Comparison of ENCODE assay signal across 1 cellular context in genomic region chr6:166996406-166996805, GRCh38.
TF ChIP-seq lines count a peak whose summit lies in the region.

No MANE protein-coding gene starts in this region.

TF ChIP-seq in K562, 482 proteins besides CTCF, POLR2A, EP300 and RAD21:
- TF ChIP-seq TAF9B (IDR thresholded peaks at IDR 0.05; ENCODE audit: partially characterized antibody): no peak
- TF ChIP-seq MECOM (CRISPR knock-in tag; IDR thresholded peaks at IDR 0.05): no peak
- TF ChIP-seq HOXB6 (CRISPR knock-in tag; IDR thresholded peaks at IDR 0.05; ENCODE audit: borderline replicate concordance): no peak
- TF ChIP-seq ZNF445 (CRISPR knock-in tag; IDR thresholded peaks at IDR 0.05; ENCODE audit: low read depth): no peak
- no peak for TF ChIP-seq ZNF347 (CRISPR knock-in tag; IDR thresholded peaks at IDR 0.05; ENCODE audit: low read depth)
- no peak for TF ChIP-seq NCOA6 (IDR thresholded peaks at IDR 0.05)
- no peak for TF ChIP-seq CTBP1 (IDR thresholded peaks at IDR 0.05; ENCODE audit: borderline replicate concordance)
- TF ChIP-seq, protein P1, sequence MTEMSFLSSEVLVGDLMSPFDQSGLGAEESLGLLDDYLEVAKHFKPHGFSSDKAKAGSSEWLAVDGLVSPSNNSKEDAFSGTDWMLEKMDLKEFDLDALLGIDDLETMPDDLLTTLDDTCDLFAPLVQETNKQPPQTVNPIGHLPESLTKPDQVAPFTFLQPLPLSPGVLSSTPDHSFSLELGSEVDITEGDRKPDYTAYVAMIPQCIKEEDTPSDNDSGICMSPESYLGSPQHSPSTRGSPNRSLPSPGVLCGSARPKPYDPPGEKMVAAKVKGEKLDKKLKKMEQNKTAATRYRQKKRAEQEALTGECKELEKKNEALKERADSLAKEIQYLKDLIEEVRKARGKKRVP (CRISPR knock-in tag; IDR thresholded peaks at IDR 0.05): no peak
- TF ChIP-seq, protein P2, sequence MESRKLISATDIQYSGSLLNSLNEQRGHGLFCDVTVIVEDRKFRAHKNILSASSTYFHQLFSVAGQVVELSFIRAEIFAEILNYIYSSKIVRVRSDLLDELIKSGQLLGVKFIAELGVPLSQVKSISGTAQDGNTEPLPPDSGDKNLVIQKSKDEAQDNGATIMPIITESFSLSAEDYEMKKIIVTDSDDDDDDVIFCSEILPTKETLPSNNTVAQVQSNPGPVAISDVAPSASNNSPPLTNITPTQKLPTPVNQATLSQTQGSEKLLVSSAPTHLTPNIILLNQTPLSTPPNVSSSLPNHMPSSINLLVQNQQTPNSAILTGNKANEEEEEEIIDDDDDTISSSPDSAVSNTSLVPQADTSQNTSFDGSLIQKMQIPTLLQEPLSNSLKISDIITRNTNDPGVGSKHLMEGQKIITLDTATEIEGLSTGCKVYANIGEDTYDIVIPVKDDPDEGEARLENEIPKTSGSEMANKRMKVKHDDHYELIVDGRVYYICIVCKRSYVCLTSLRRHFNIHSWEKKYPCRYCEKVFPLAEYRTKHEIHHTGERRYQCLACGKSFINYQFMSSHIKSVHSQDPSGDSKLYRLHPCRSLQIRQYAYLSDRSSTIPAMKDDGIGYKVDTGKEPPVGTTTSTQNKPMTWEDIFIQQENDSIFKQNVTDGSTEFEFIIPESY (CRISPR knock-in tag; IDR thresholded peaks at IDR 0.05): no peak
- TF ChIP-seq PHF8 (IDR thresholded peaks at IDR 0.05; ENCODE audit: borderline replicate concordance, low read length): no peak
- TF ChIP-seq NRF1 (conservative IDR thresholded peaks at IDR 0.05 in 1 of 2, IDR thresholded peaks at IDR 0.05 in 1 of 2): no peak
- TF ChIP-seq THRA (IDR thresholded peaks at IDR 0.05): no peak
- no peak for TF ChIP-seq E2F3 (CRISPR knock-in tag; IDR thresholded peaks at IDR 0.05)
- peak; percentile 90 for TF ChIP-seq CEBPG (CRISPR knock-in tag; IDR thresholded peaks at IDR 0.05)
- peak; percentile 68 to 71 for TF ChIP-seq CEBPG (tag; conservative IDR thresholded peaks at IDR 0.05 in 1 of 2, IDR thresholded peaks at IDR 0.05 in 1 of 2)
- no peak for TF ChIP-seq NFRKB (IDR thresholded peaks at IDR 0.05; ENCODE audit: low read depth)
- TF ChIP-seq, protein P3, sequence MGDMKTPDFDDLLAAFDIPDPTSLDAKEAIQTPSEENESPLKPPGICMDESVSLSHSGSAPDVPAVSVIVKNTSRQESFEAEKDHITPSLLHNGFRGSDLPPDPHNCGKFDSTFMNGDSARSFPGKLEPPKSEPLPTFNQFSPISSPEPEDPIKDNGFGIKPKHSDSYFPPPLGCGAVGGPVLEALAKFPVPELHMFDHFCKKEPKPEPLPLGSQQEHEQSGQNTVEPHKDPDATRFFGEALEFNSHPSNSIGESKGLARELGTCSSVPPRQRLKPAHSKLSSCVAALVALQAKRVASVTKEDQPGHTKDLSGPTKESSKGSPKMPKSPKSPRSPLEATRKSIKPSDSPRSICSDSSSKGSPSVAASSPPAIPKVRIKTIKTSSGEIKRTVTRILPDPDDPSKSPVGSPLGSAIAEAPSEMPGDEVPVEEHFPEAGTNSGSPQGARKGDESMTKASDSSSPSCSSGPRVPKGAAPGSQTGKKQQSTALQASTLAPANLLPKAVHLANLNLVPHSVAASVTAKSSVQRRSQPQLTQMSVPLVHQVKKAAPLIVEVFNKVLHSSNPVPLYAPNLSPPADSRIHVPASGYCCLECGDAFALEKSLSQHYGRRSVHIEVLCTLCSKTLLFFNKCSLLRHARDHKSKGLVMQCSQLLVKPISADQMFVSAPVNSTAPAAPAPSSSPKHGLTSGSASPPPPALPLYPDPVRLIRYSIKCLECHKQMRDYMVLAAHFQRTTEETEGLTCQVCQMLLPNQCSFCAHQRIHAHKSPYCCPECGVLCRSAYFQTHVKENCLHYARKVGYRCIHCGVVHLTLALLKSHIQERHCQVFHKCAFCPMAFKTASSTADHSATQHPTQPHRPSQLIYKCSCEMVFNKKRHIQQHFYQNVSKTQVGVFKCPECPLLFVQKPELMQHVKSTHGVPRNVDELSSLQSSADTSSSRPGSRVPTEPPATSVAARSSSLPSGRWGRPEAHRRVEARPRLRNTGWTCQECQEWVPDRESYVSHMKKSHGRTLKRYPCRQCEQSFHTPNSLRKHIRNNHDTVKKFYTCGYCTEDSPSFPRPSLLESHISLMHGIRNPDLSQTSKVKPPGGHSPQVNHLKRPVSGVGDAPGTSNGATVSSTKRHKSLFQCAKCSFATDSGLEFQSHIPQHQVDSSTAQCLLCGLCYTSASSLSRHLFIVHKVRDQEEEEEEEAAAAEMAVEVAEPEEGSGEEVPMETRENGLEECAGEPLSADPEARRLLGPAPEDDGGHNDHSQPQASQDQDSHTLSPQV (IDR thresholded peaks at IDR 0.05): 0 out of 2 replicates have a peak, but pooled peaks have one; percentile 15
- no peak for TF ChIP-seq KAT7 (CRISPR knock-in tag; IDR thresholded peaks at IDR 0.05; ENCODE audit: borderline replicate concordance)
- TF ChIP-seq NBN (IDR thresholded peaks at IDR 0.05; ENCODE audit: low read depth): no peak
- peak; percentile 94 for TF ChIP-seq CEBPB (tag; IDR thresholded peaks at IDR 0.05)
- no peak for TF ChIP-seq EWSR1 (IDR thresholded peaks at IDR 0.05; ENCODE audit: borderline replicate concordance, low read depth, partially characterized antibody)
